ENCODE assay signal across 13 cellular contexts in the genomic region with DNA sequence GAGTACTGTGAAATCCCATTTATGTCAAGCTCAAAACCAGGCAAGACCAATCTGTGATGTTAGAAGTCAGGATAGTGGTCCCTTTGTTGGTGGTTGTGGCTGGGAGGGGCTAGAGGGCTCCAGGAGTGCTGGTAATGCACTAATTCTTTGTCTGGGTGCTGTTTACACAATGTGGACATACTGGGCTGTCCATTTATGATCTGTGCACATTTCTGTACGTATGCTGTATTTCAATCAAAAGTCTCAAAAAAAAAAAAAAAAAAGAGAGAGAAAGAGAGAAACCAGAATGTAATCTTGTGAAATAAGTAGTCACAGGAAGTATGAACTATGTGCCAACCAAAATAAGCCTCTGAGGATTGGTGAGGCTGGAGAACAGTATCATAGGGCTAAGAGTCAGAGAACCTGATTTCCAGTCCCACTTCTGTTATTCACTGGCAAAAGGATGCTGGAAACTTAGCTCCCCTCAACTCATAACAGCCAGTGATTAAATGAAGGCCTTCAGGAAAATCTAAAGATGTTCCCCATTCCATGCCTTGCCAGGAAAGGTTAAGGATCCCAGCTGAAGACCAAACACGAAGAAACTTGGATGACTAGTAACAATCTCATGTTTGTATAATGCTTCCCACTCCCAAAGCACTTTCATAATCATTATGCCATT. TPM values are rescaled to one million over a fixed set of nuclear protein-coding genes. Genes with fewer than 3 reads are reported as not detected.
DNase-seq lines count a peak whose midpoint lies in the region; ATAC-seq and TF ChIP-seq lines count a peak whose summit lies in the region.
"Had no signal": no experiment of that assay in that cellular context is flagged by ENCODE, and none has a peak within 500 bp of the region (broad histone marks: within the 10 kb centered on the region; RNA-seq: fewer than 3 reads in every experiment).

No MANE protein-coding gene starts in this region.

- H3K27ac Mint-ChIP-seq in activated CD4-positive, alpha-beta memory T cell treated with anti-CD3 and anti-CD28 coated beads, Interleukin-2, amount 10 ng/mL, durations not matched to agents 7 days and 5 days: no peak overlapping the region
- H3K27ac Mint-ChIP-seq: CD8-positive, alpha-beta T cell; stimulated activated naive CD8-positive, alpha-beta T cell treated with anti-CD3 and anti-CD28 coated beads, Interleukin-15, Interleukin-2, amounts not matched to agents 100 ng/mL and 50 ng/mL, for 24 hours had no signal

- intact Hi-C loops in colonic mucosa (cut with DNase I): loop anchor here (2.0 to 10.0 kb wide), 2 partner anchors 58 to 178 kb away; no protein-coding TSS in a partner anchor

- no peak overlapping the region for H3K9ac ChIP-seq in colonic mucosa (ENCODE audit: low read depth in 2 of 2, low read length in 2 of 2)

- H3K79me2 ChIP-seq in osteoblast (ENCODE audit: insufficient read depth, low read length): no peaks in the 10 kb centered on the region

- H3K4me1 ChIP-seq in colonic mucosa: peaks cover 3% of the 10 kb centered on the region
- peaks cover 49% of the 10 kb centered on the region for H3K4me1 ChIP-seq in osteoblast (ENCODE audit: insufficient read depth, low read length)

- peaks cover 6% of the 10 kb centered on the region for H3K27me3 Mint-ChIP-seq in activated CD4-positive, alpha-beta memory T cell treated with anti-CD3 and anti-CD28 coated beads, Interleukin-2, amount 10 ng/mL, durations not matched to agents 7 days and 5 days
- H3K27me3 Mint-ChIP-seq: stimulated activated naive CD8-positive, alpha-beta T cell treated with anti-CD3 and anti-CD28 coated beads, Interleukin-15, Interleukin-2, amounts not matched to agents 100 ng/mL and 50 ng/mL, for 24 hours had no signal

- H3K9me3 Mint-ChIP-seq in activated CD4-positive, alpha-beta memory T cell treated with anti-CD3 and anti-CD28 coated beads, Interleukin-2, amount 10 ng/mL, durations not matched to agents 7 days and 5 days: no peaks in the 10 kb centered on the region
- H3K9me3 Mint-ChIP-seq: activated T-cell treated with anti-CD3 and anti-CD28 coated beads, Interleukin-2, amount 50 U/mL, for 4 hours; CD8-positive, alpha-beta T cell; stimulated activated naive CD8-positive, alpha-beta T cell treated with anti-CD3 and anti-CD28 coated beads, Interleukin-15, Interleukin-2, amounts not matched to agents 100 ng/mL and 50 ng/mL, for 24 hours had no signal

- H3K27me3 ChIP-seq in colonic mucosa (no peaks in the 10 kb centered on the region), osteoblast (ENCODE audit: insufficient read depth, low read length) (no peaks in the 10 kb centered on the region)

- CTCF ChIA-PET in activated CD4-positive, alpha-beta memory T cell treated with anti-CD3 and anti-CD28 coated beads, Interleukin-2, amount 10 ng/mL, durations not matched to agents 7 days and 5 days (lab: Charles Lee): interaction anchor here (0.8 to 2.4 kb wide), 7 partner anchors 13 to 180 kb away, joined by 4 to 8 read pairs (median 6); partner anchors contain the start of gene EFHC1

- peak; percentile 82 for DNase-seq in AG10803 (ENCODE audit: low read depth)
- DNase-seq in MV-4-11 (lab: John Stamatoyannopoulos, UW): peak; percentile 52
- DNase-seq in colonic mucosa: no peak
- no peak for DNase-seq in osteoblast (ENCODE audit: insufficient read length, low spot score, missing footprints)
- DNase-seq in DMS 273 treated with DMSO at 0.1 percent for 48 hours (lab: John Stamatoyannopoulos, UW): no peak
- no peak for DNase-seq in activated CD4-positive, alpha-beta memory T cell treated with anti-CD3 and anti-CD28 coated beads, Interleukin-2, amount 10 ng/mL, durations not matched to agents 7 days and 5 days
- DNase-seq: activated T-cell treated with anti-CD3 and anti-CD28 coated beads, Interleukin-2, amount 50 U/mL, for 4 hours; CD8-positive, alpha-beta T cell; dermis blood vessel endothelial cell; NCI-H1930 had no signal

- ATAC-seq in GM19395 (IDR thresholded peaks at IDR 0.05; ENCODE audit: unreplicated experiment): no peak
- ATAC-seq in HG02759 (IDR thresholded peaks at IDR 0.05; ENCODE audit: unreplicated experiment): no peak
- ATAC-seq: activated T-cell treated with anti-CD3 and anti-CD28 coated beads, Interleukin-2, amount 50 U/mL, for 4 hours; CD8-positive, alpha-beta T cell had no signal

- H3K9me3 ChIP-seq in colonic mucosa (no peaks in the 10 kb centered on the region), osteoblast (ENCODE audit: low read depth, low read length) (no peaks in the 10 kb centered on the region)

- no peaks in the 10 kb centered on the region for H4K20me1 ChIP-seq in osteoblast (ENCODE audit: insufficient read depth, low read length)

- peak overlapping the region; percentile 79 for H3K4me2 ChIP-seq in osteoblast (ENCODE audit: insufficient read depth, low read length)

- H3K36me3 ChIP-seq in colonic mucosa (no peaks in the 10 kb centered on the region), osteoblast (ENCODE audit: insufficient read depth, low read length) (no peaks in the 10 kb centered on the region)

- H3K4me3 ChIP-seq in AG10803 (ENCODE audit: low read length): no peak overlapping the region
- no peak overlapping the region for H3K4me3 ChIP-seq in colonic mucosa
- no peak overlapping the region for H3K4me3 ChIP-seq in osteoblast (ENCODE audit: insufficient read depth, low read length)

- no peak overlapping the region for H2AFZ ChIP-seq in osteoblast (ENCODE audit: low read length)

- TF ChIP-seq CTCF in AG10803 (conservative IDR thresholded peaks at IDR 0.05; ENCODE audit: low read length) (no peak), colonic mucosa (IDR thresholded peaks at IDR 0.05) (no peak), osteoblast (IDR thresholded peaks at IDR 0.05; ENCODE audit: extremely low read depth, low read depth, low read length) (no peak)

- peaks cover 25% of the 10 kb centered on the region for H3K4me1 Mint-ChIP-seq in activated CD4-positive, alpha-beta memory T cell treated with anti-CD3 and anti-CD28 coated beads, Interleukin-2, amount 10 ng/mL, durations not matched to agents 7 days and 5 days

- no peaks in the 10 kb centered on the region for H3K36me3 Mint-ChIP-seq in activated CD4-positive, alpha-beta memory T cell treated with anti-CD3 and anti-CD28 coated beads, Interleukin-2, amount 10 ng/mL, durations not matched to agents 7 days and 5 days (ENCODE audit: low read depth)
- H3K36me3 Mint-ChIP-seq: CD8-positive, alpha-beta T cell had no signal

- no peak overlapping the region for H3K4me3 Mint-ChIP-seq in activated CD4-positive, alpha-beta memory T cell treated with anti-CD3 and anti-CD28 coated beads, Interleukin-2, amount 10 ng/mL, durations not matched to agents 7 days and 5 days
- H3K4me3 Mint-ChIP-seq: activated T-cell treated with anti-CD3 and anti-CD28 coated beads, Interleukin-2, amount 50 U/mL, for 4 hours; CD8-positive, alpha-beta T cell; stimulated activated naive CD8-positive, alpha-beta T cell treated with anti-CD3 and anti-CD28 coated beads, Interleukin-15, Interleukin-2, amounts not matched to agents 100 ng/mL and 50 ng/mL, for 24 hours had no signal

- POLR2A ChIA-PET in activated CD4-positive, alpha-beta memory T cell treated with anti-CD3 and anti-CD28 coated beads, Interleukin-2, amount 10 ng/mL, durations not matched to agents 7 days and 5 days (lab: Charles Lee): no interaction called here

- H3K27ac ChIP-seq in colonic mucosa (peak overlapping the region; percentile 56), osteoblast (ENCODE audit: low read depth, low read length) (peak overlapping the region; percentile 85)

RNA-seq across cellular contexts. Expression of gene TRAM2, which starts 19.6 kb away (rescaled TPM):
- total RNA-seq in colonic mucosa (10 to 100 TPM; 19.1 to 21.2 TPM), osteoblast (129 and 155 TPM in 2 replicates)
- 1 to 10 TPM; 5.7 to 6.5 TPM for total RNA-seq in activated CD4-positive, alpha-beta memory T cell treated with anti-CD3 and anti-CD28 coated beads, Interleukin-2, amount 10 ng/mL, durations not matched to agents 7 days and 5 days

Comparison
In these comparisons a context has a peak if more than half of its experiments do, and no peak if none do; other contexts are left out.
1. DNase-seq: peak in AG10803 (single experiment) and MV-4-11 (single experiment); none in colonic mucosa (single experiment), osteoblast (single experiment), DMS 273 treated with DMSO at 0.1 percent for 48 hours (single experiment) and activated CD4-positive, alpha-beta memory T cell treated with anti-CD3 and anti-CD28 coated beads, Interleukin-2, amount 10 ng/mL, durations not matched to agents 7 days and 5 days (single experiment).